In the genomic region with DNA sequence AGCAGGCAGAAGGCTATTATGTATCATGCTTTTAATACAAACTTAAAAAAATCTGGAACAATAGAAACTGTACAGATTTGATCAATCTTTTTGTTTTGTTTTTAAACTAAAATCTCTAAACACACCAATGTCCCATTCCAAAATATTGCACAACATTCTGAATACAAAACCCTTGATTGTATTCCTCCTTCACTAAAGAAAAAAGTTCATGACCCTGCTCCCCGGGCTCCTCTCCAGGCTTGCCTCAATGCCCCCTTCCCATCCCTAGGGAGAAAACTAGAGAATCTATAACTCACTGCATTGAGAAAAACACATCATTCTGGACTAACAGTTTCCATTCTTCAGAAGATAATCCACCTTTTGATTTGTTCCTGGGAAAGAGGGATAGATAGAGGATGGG, we compare ENCODE assay signal across 1 cellular context.
TF ChIP-seq lines count a peak whose summit lies in the region.

No MANE protein-coding gene starts in this region.

TF ChIP-seq in K562, 482 proteins besides CTCF, POLR2A, EP300 and RAD21:
- peak; percentile 54; the same call in 1 of the 2 replicates for TF ChIP-seq ZNF184 (CRISPR knock-in tag; IDR thresholded peaks at IDR 0.05)
TF ChIP-seq in K562: peak in this region for 1; not testable (repeated sequence) for 481.
